In the genomic region with DNA sequence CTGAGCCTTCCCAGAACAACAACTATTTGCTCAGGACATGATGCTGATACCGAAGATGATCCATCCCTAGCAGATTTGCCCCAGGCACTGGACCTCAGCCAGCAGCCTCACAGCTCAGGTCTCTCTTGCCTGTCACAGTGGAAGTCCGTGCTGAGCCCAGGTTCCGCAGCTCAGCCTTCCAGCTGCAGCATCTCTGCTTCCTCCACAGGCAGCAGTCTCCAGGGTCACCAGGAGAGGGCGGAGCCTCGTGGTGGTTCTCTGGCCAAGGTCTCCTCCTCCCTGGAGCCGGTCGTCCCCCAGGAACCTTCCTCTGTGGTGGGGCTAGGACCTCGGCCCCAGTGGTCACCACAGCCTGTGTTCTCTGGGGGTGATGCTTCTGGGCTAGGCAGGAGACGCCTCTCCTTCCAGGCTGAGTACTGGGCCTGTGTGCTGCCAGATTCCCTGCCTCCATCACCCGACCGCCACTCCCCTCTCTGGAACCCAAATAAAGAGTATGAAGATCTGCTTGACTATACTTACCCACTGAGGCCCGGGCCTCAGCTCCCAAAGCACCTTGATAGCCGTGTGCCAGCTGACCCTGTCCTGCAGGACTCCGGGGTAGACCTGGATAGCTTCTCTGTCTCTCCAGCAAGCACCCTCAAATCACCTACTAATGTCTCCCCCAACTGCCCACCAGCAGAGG, we compare ENCODE assay signal across 12 cellular contexts. TPM values are rescaled to one million over a fixed set of nuclear protein-coding genes. Genes with fewer than 3 reads are reported as not detected.
DNase-seq lines count a peak whose midpoint lies in the region; ATAC-seq, FAIRE-seq and TF ChIP-seq lines count a peak whose summit lies in the region.
"Had no signal": no experiment of that assay in that cellular context is flagged by ENCODE, and none has a peak within 500 bp of the region (broad histone marks: within the 10 kb centered on the region; RNA-seq: fewer than 3 reads in every experiment).

No MANE protein-coding gene starts in this region.

- H3K36me3 Mint-ChIP-seq in activated CD8-positive, alpha-beta T cell treated with anti-CD3 and anti-CD28 coated beads for 36 hours (ENCODE audit: low read depth): no peaks in the 10 kb centered on the region
- no peaks in the 10 kb centered on the region for H3K36me3 Mint-ChIP-seq in glutamatergic neuron (ENCODE audit: unreplicated experiment)

- H3K27ac Mint-ChIP-seq in activated CD8-positive, alpha-beta T cell treated with anti-CD3 and anti-CD28 coated beads for 36 hours: peak overlapping the region; percentile 89
- H3K27ac Mint-ChIP-seq in glutamatergic neuron (ENCODE audit: unreplicated experiment): no peak overlapping the region

- peaks cover 35% of the 10 kb centered on the region for H3K36me3 ChIP-seq in upper lobe of right lung

- TF ChIP-seq CTCF in activated CD8-positive, alpha-beta T cell treated with anti-CD3 and anti-CD28 coated beads for 36 hours (IDR thresholded peaks at IDR 0.05): no peak
- no peak for TF ChIP-seq CTCF in glutamatergic neuron (IDR thresholded peaks at IDR 0.05; ENCODE audit: partially characterized antibody, unreplicated experiment)
- no peak for TF ChIP-seq CTCF in upper lobe of right lung (IDR thresholded peaks at IDR 0.05)

- H3K27ac ChIP-seq in upper lobe of right lung: no peak overlapping the region

- POLR2A ChIA-PET in activated CD8-positive, alpha-beta T cell treated with anti-CD3 and anti-CD28 coated beads for 36 hours (lab: Charles Lee): interaction anchor here (0.6 kb wide), 1 partner anchor 50 kb away, joined by 3 read pairs; no protein-coding TSS in a partner anchor

- peak; percentile 40 for DNase-seq in left cardiac atrium
- DNase-seq in cardiac septum (ENCODE audit: low spot score): no peak
- no peak for DNase-seq in activated CD8-positive, alpha-beta T cell treated with anti-CD3 and anti-CD28 coated beads for 36 hours
- DNase-seq in glutamatergic neuron: peak; percentile 55
- no peak for DNase-seq in upper lobe of right lung
- no peak for DNase-seq in GM12891 (ENCODE audit: insufficient read length, low spot score)
- DNase-seq in NK-92 treated with Interleukin-12 subunit alpha and Interleukin-12 subunit beta, amount 100 ng/mL, for 24 hours (lab: John Stamatoyannopoulos, UW): no peak
- DNase-seq: dermis blood vessel endothelial cell, GF-D8, HCEC 1CT, NCI-H1092 treated with DMSO at 0.1 percent for 48 hours had no signal

- peaks cover 29% of the 10 kb centered on the region for H3K4me1 Mint-ChIP-seq in activated CD8-positive, alpha-beta T cell treated with anti-CD3 and anti-CD28 coated beads for 36 hours (ENCODE audit: low read depth)
- peaks cover 19% of the 10 kb centered on the region for H3K4me1 Mint-ChIP-seq in glutamatergic neuron (ENCODE audit: low read depth, unreplicated experiment)

- no peak for TF ChIP-seq POLR2A in GM12891 (IDR thresholded peaks at IDR 0.05; ENCODE audit: low read depth, low read length)

- intact Hi-C loops in left cardiac atrium (cut with DNase I) (no loop called here), cardiac septum (cut with DNase I) (no loop called here), upper lobe of right lung (cut with DNase I) (no loop called here)
- intact Hi-C loops in activated CD8-positive, alpha-beta T cell treated with anti-CD3 and anti-CD28 coated beads for 36 hours (cut with micrococcal nuclease): no loop called here

- no peak overlapping the region for H3K4me3 ChIP-seq in upper lobe of right lung

- no peaks in the 10 kb centered on the region for H3K9me3 ChIP-seq in upper lobe of right lung

- no peak for FAIRE-seq in GM12891 (lab: Jason Lieb, UNC)

- CTCF ChIA-PET in activated CD8-positive, alpha-beta T cell treated with anti-CD3 and anti-CD28 coated beads for 36 hours (lab: Charles Lee): interaction anchor here (1.1 to 2.7 kb wide), 4 partner anchors 14 to 115 kb away, joined by 4 to 12 read pairs (median 4); no protein-coding TSS in a partner anchor

- H3K4me3 Mint-ChIP-seq in activated CD8-positive, alpha-beta T cell treated with anti-CD3 and anti-CD28 coated beads for 36 hours: no peak overlapping the region
- no peak overlapping the region for H3K4me3 Mint-ChIP-seq in glutamatergic neuron (ENCODE audit: unreplicated experiment)

- ATAC-seq in left cardiac atrium (peak in 1 of 2 donors; percentile 3), upper lobe of right lung (peak; percentile 2), HG03520 (IDR thresholded peaks at IDR 0.05; ENCODE audit: unreplicated experiment) (no peak)
- ATAC-seq in activated CD8-positive, alpha-beta T cell treated with anti-CD3 and anti-CD28 coated beads for 36 hours: no peak

- peaks cover 43% of the 10 kb centered on the region for H3K4me1 ChIP-seq in upper lobe of right lung

- no peaks in the 10 kb centered on the region for H3K27me3 Mint-ChIP-seq in activated CD8-positive, alpha-beta T cell treated with anti-CD3 and anti-CD28 coated beads for 36 hours
- no peaks in the 10 kb centered on the region for H3K27me3 Mint-ChIP-seq in glutamatergic neuron (ENCODE audit: unreplicated experiment)

- H3K27me3 ChIP-seq in upper lobe of right lung: no peaks in the 10 kb centered on the region

- no peaks in the 10 kb centered on the region for H3K9me3 Mint-ChIP-seq in activated CD8-positive, alpha-beta T cell treated with anti-CD3 and anti-CD28 coated beads for 36 hours
- H3K9me3 Mint-ChIP-seq in glutamatergic neuron (ENCODE audit: unreplicated experiment): peaks cover 4% of the 10 kb centered on the region

TF ChIP-seq in GM12891, 5 proteins besides CTCF, POLR2A, EP300 and RAD21:
- TF ChIP-seq PAX5 (IDR thresholded peaks at IDR 0.05; ENCODE audit: insufficient read depth, low read length, severe bottlenecking) (no peak), POU2F2 (IDR thresholded peaks at IDR 0.05; ENCODE audit: low read depth, low read length) (no peak), TAF1 (IDR thresholded peaks at IDR 0.05; ENCODE audit: low read depth, low read length) (no peak), POLR2AphosphoS5 (IDR thresholded peaks at IDR 0.05; ENCODE audit: low read depth, low read length) (no peak), SPI1 (IDR thresholded peaks at IDR 0.05; ENCODE audit: low read depth, low read length) (no peak)

RNA-seq across cellular contexts. Expression of a gene that starts 15.4 kb away (rescaled TPM):
- total RNA-seq in left cardiac atrium: 10 to 100 TPM; 12.6 to 15.4 TPM
- 21.6 TPM for total RNA-seq in cardiac septum
- total RNA-seq in activated CD8-positive, alpha-beta T cell treated with anti-CD3 and anti-CD28 coated beads for 36 hours: 1 to 10 TPM; 6.0 to 6.3 TPM
- 38.3 TPM for total RNA-seq in glutamatergic neuron (ENCODE audit: unreplicated experiment)
- total RNA-seq in upper lobe of right lung: 16.0 TPM
- 4.5 TPM for polyA plus RNA-seq in GM12891 (2012; ENCODE audit: low read depth, missing spikeins)

RNA-seq across cellular contexts. Expression of a gene that starts 58.3 kb away (rescaled TPM):
- total RNA-seq in left cardiac atrium (100 to 1,000 TPM; 118 to 163 TPM), cardiac septum (106 TPM), glutamatergic neuron (ENCODE audit: unreplicated experiment) (161 TPM), upper lobe of right lung (151 TPM)
- 10 to 100 TPM; 71.8 to 75.8 TPM for total RNA-seq in activated CD8-positive, alpha-beta T cell treated with anti-CD3 and anti-CD28 coated beads for 36 hours
- polyA plus RNA-seq in GM12891 (2012; ENCODE audit: low read depth, missing spikeins): 98.3 TPM

Comparison
In these comparisons a context has a peak if more than half of its experiments do, and no peak if none do; other contexts are left out.
1. DNase-seq: peak in left cardiac atrium (single experiment) and glutamatergic neuron (single experiment); none in cardiac septum (single experiment), activated CD8-positive, alpha-beta T cell treated with anti-CD3 and anti-CD28 coated beads for 36 hours (single experiment), upper lobe of right lung (single experiment), GM12891 (single experiment) and NK-92 treated with Interleukin-12 subunit alpha and Interleukin-12 subunit beta, amount 100 ng/mL, for 24 hours (single experiment).